ENCODE assay signal across 8 cellular contexts in genomic region chr14:24436355-24437019, GRCh38. TPM values are rescaled to one million over a fixed set of nuclear protein-coding genes. Genes with fewer than 3 reads are reported as not detected.
DNase-seq lines count a peak whose midpoint lies in the region; ATAC-seq, FAIRE-seq and TF ChIP-seq lines count a peak whose summit lies in the region.

No MANE protein-coding gene starts in this region.

- H3K4me3 ChIP-seq in gastroesophageal sphincter: no peak overlapping the region
- no peak overlapping the region for H3K4me3 ChIP-seq in pancreas

- H3K27ac ChIP-seq in gastroesophageal sphincter (peak overlapping the region; percentile 2 to 76 (median 70)), pancreas (peak overlapping the region in 1 of 4 donors; percentile 33)

- peak overlapping the region; percentile 62 for H3K4me3 Mint-ChIP-seq in activated naive CD4-positive, alpha-beta T cell treated with anti-CD3 and anti-CD28 coated beads, Interleukin-2, amount 50 U/mL, for 24 hours

- no peaks in the 10 kb centered on the region for H3K9me3 Mint-ChIP-seq in activated naive CD4-positive, alpha-beta T cell treated with anti-CD3 and anti-CD28 coated beads, Interleukin-2, amount 50 U/mL, for 24 hours

- TF ChIP-seq CTCF in gastroesophageal sphincter (IDR thresholded peaks at IDR 0.05) (peak; percentile 81 to 88 (median 86)), pancreas (IDR thresholded peaks at IDR 0.05) (peak; percentile 60 to 79 (median 70))

- 31 to 67% methylated on average over 1 to 3 of the region's 5 CpGs for WGBS in gastroesophageal sphincter (ENCODE audit: low coverage in 1 of 2), 2 donors
- 40 to 46% methylated on average over 5 of the region's 5 CpGs for WGBS in pancreas, 2 donors

- peak; percentile 54 for ATAC-seq in HG03175 (IDR thresholded peaks at IDR 0.05; ENCODE audit: unreplicated experiment)
- peak; percentile 72 for ATAC-seq in gastroesophageal sphincter
- ATAC-seq in pancreas: peak; percentile 47 to 75 (median 70)
- ATAC-seq in GM18520 (IDR thresholded peaks at IDR 0.05; ENCODE audit: unreplicated experiment): no peak

- no peak for TF ChIP-seq POLR2A in gastroesophageal sphincter (IDR thresholded peaks at IDR 0.05)

- H3K9me3 ChIP-seq in gastroesophageal sphincter: no peaks in the 10 kb centered on the region
- H3K9me3 ChIP-seq in pancreas: no peaks in the 10 kb centered on the region

- peaks cover 2 to 76% (median 18%) of the 10 kb centered on the region in 3 donors for H3K4me1 ChIP-seq in gastroesophageal sphincter
- H3K4me1 ChIP-seq in pancreas: peaks cover 4 to 29% (median 8%) of the 10 kb centered on the region in 3 donors

- H3K27me3 ChIP-seq in gastroesophageal sphincter: no peaks in the 10 kb centered on the region
- H3K27me3 ChIP-seq in pancreas: no peaks in the 10 kb centered on the region

- TF ChIP-seq EP300 in gastroesophageal sphincter (IDR thresholded peaks at IDR 0.05): no peak

- H3K36me3 ChIP-seq in gastroesophageal sphincter (peaks cover 0 to 95% of the 10 kb centered on the region in 2 donors), pancreas (peaks cover 0 to 40% (median 20%) of the 10 kb centered on the region in 3 donors)

- DNase-seq in NOMO-1 (lab: John Stamatoyannopoulos, UW; ENCODE audit: unreplicated experiment in 2 of 2) (peak; percentile 30 to 57), NOMO-1 treated with dmso at 0.1 percent for 144 hours (lab: John Stamatoyannopoulos, UW; ENCODE audit: unreplicated experiment) (no peak), NCI-H526 treated with DMSO at 0.1 percent for 48 hours (lab: John Stamatoyannopoulos, UW) (peak; percentile 33), pancreas (peak in 1 of 6 donors; percentile 64)

- H3K4me1 Mint-ChIP-seq in activated naive CD4-positive, alpha-beta T cell treated with anti-CD3 and anti-CD28 coated beads, Interleukin-2, amount 50 U/mL, for 24 hours: peaks cover 61% of the 10 kb centered on the region

- peaks cover 15% of the 10 kb centered on the region for H3K36me3 Mint-ChIP-seq in activated naive CD4-positive, alpha-beta T cell treated with anti-CD3 and anti-CD28 coated beads, Interleukin-2, amount 50 U/mL, for 24 hours

- intact Hi-C loops in pancreas (cut with DNase I): loop anchor here in 1 of 3 donors (10.0 kb wide), 1 partner anchor 102 kb away; the partner anchor contains the start of genes ADCY4 and RIPK3

- peak overlapping the region; percentile 51 for H3K27ac Mint-ChIP-seq in activated naive CD4-positive, alpha-beta T cell treated with anti-CD3 and anti-CD28 coated beads, Interleukin-2, amount 50 U/mL, for 24 hours

- FAIRE-seq in pancreas (lab: Jason Lieb, UNC): no peak

- H3K27me3 Mint-ChIP-seq in activated naive CD4-positive, alpha-beta T cell treated with anti-CD3 and anti-CD28 coated beads, Interleukin-2, amount 50 U/mL, for 24 hours: no peaks in the 10 kb centered on the region

RNA-seq across cellular contexts. Expression of gene SDR39U1, which starts 6.1 kb away (rescaled TPM):
- 10 to 100 TPM; 21.5 to 39.7 (median 31.3) TPM for total RNA-seq in gastroesophageal sphincter
- 10 to 100 TPM; 22.0 to 33.8 (median 28.9) TPM for total RNA-seq in pancreas
- polyA plus RNA-seq in pancreas: 100 to 1,000 TPM in 1 of 2 donors, 10 to 100 TPM in 1; 86.1 to 124 TPM

RNA-seq across cellular contexts. Expression of gene KHNYN, which starts 6.7 kb away (rescaled TPM):
- total RNA-seq in gastroesophageal sphincter (10 to 100 TPM; 50.7 to 68.0 (median 61.3) TPM), pancreas (10 to 100 TPM; 25.4 to 42.9 (median 27.9) TPM)
- polyA plus RNA-seq in pancreas: 10 to 100 TPM; 21.8 to 26.9 TPM

RNA-seq across cellular contexts. Expression of gene CBLN3, which starts 7.0 kb away (rescaled TPM):
- total RNA-seq in gastroesophageal sphincter (1 to 10 TPM in 3 of 4 donors, under 1 TPM in 1; 0.49 to 2.8 (median 2.1) TPM), pancreas (1 to 10 TPM in 1 of 6 donors, under 1 TPM in 5; 0.47 to 5.6 (median 0.75) TPM)
- polyA plus RNA-seq in pancreas: 1 to 10 TPM in 1 of 2 donors, under 1 TPM in 1; 0.91 to 1.4 TPM

RNA-seq across cellular contexts. Expression of gene NYNRIN, which starts 37.7 kb away (rescaled TPM):
- 10 to 100 TPM in 2 of 4 donors, 1 to 10 TPM in 2; 6.9 to 19.9 (median 11.5) TPM for total RNA-seq in gastroesophageal sphincter
- total RNA-seq in pancreas: 1 to 10 TPM; 2.1 to 9.0 (median 4.3) TPM
- 1 to 10 TPM; 2.7 to 5.6 TPM for polyA plus RNA-seq in pancreas
